8 cellular contexts compared by ENCODE assay signal in the genomic region with DNA sequence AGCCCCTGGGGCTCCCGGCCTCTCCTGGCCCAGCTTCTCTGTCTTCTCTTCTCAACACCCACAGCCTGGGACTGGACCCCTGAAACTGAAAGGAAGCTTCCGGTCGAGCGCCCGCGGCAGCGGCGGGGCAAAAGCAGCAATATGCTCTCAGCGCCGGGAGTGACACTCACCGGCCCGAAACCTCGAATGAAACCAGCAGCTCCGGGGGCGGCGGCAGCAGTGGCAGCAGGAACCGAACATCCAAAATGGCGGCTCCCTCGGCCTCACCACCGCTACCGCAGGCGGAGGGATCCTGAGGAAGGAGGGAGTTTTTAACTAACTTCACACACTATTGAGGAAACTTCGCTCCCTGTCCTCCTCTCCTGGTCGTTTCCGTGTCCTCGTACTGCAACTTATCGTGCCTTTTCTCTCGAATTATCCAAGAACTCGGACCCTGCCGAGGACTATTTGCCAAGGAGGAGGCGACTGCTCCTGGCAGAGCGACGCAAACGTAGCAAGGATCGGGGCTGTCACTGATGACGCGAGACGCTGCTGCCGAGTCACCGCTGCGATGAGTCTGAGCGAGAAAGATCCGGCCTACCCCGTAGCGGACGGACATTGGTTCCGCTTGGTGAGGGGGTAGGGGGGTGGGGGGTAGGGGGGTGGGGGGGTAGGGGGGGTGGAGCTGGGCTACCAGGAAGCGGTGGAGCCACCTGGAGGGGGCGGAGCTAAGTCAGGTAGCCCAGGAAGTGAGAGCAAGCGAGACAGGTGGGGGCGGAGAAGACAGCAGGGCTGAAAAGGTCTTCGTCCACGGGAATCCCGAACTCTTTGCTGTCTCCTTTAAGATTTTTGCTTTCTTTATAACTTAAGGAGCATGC. TPM values are rescaled to one million over a fixed set of nuclear protein-coding genes. Genes with fewer than 3 reads are reported as not detected.
DNase-seq lines count a peak whose midpoint lies in the region; FAIRE-seq and TF ChIP-seq lines count a peak whose summit lies in the region.

Gene AP1G1 (minus strand): TSS at position 242 of the 857 bp plus-strand sequence. CDS start 19,355 bp downstream, outside the sequence.

- H3K27me3 ChIP-seq in neuronal stem cell (ENCODE audit: control insufficient read depth in 3 of 3, insufficient read depth in 3 of 3, low read depth in 1 of 3, low read length in 3 of 3) (no peaks in the 10 kb centered on the region), subcutaneous abdominal adipose tissue (ENCODE audit: control insufficient read depth in 5 of 5, insufficient read depth in 4 of 5, low read length in 5 of 5) (no peaks in the 10 kb centered on the region)

- peak within 1 kb of the TSS; percentile 85 for H2AFZ ChIP-seq in neuronal stem cell (ENCODE audit: low read length)

- no CpG with 5 or more reads among the region's 54 CpGs for WGBS in neuronal stem cell (ENCODE audit: extremely low coverage in 2 of 2, insufficient read length in 2 of 2, insufficient replicate concordance in 1 of 2), 2 donors

- H3K4me3 ChIP-seq in neuronal stem cell (ENCODE audit: low read length in 2 of 2) (peak within 1 kb of the TSS; percentile 58 to 97), subcutaneous abdominal adipose tissue (ENCODE audit: low read depth in 1 of 5, low read length in 5 of 5) (peak within 1 kb of the TSS; percentile 78 to 100 (median 93))

- no peak within 1 kb of the TSS for H4K91ac ChIP-seq in neuronal stem cell (ENCODE audit: low read depth, low read length, poor library complexity)

- peak within 1 kb of the TSS; percentile 90 for H3K14ac ChIP-seq in neuronal stem cell (ENCODE audit: low read length)

- H3K36me3 ChIP-seq in neuronal stem cell (replicated peaks in 1 of 2; ENCODE audit: control insufficient read depth in 2 of 2, insufficient read depth in 2 of 2, low read length in 2 of 2) (peaks cover 2 to 26% of the 10 kb centered on the region in 2 donors), subcutaneous abdominal adipose tissue (ENCODE audit: control insufficient read depth in 5 of 5, insufficient read depth in 5 of 5, low read length in 5 of 5) (peaks cover 0 to under 1% (median 0%) of the 10 kb centered on the region in 5 donors)

- no peak within 1 kb of the TSS for H3K4ac ChIP-seq in neuronal stem cell (ENCODE audit: low read length)

- H2BK120ac ChIP-seq in neuronal stem cell (ENCODE audit: low read depth, low read length) = no peak within 1 kb of the TSS

- H3K18ac ChIP-seq in neuronal stem cell (ENCODE audit: low read length) = peak within 1 kb of the TSS; percentile 96

- peaks cover 30% of the 10 kb centered on the region for H3K4me1 Mint-ChIP-seq in HFFc6 (ENCODE audit: low read depth)

- H3K4me3 Mint-ChIP-seq in HFFc6 = peak within 1 kb of the TSS; percentile 95

- peak within 1 kb of the TSS; percentile 35 for H2BK15ac ChIP-seq in neuronal stem cell (ENCODE audit: low read length)

- H3K23ac ChIP-seq in neuronal stem cell (ENCODE audit: low read depth, low read length, poor library complexity) = peak within 1 kb of the TSS; percentile 69

- H2AK5ac ChIP-seq in neuronal stem cell (ENCODE audit: low read depth, low read length) = peak within 1 kb of the TSS; percentile 94

- no peak for TF ChIP-seq CTCF in HFFc6 (IDR thresholded peaks at IDR 0.05)

- in situ Hi-C loops in SK-MEL-5 (cut with HindIII; ENCODE audit: low pct_unique_long_range_greater_than_20kb, low sequenced_read_pairs) = no loop called here

- H3K27me3 Mint-ChIP-seq in HFFc6 (ENCODE audit: insufficient read depth) = no peaks in the 10 kb centered on the region; the same call in 1 of the 2 replicates

- peaks cover 9% of the 10 kb centered on the region for H3K36me3 Mint-ChIP-seq in HFFc6 (ENCODE audit: low read depth)

- H3K9ac ChIP-seq in neuronal stem cell (ENCODE audit: low read depth, low read length, poor library complexity) (peak within 1 kb of the TSS; percentile 91), subcutaneous abdominal adipose tissue (ENCODE audit: low read length in 5 of 5) (peak within 1 kb of the TSS; percentile 90 to 100 (median 100))

- H3K4me1 ChIP-seq in neuronal stem cell (ENCODE audit: control insufficient read depth in 2 of 2, insufficient read depth in 1 of 2, low read depth in 1 of 2, low read length in 2 of 2) (peaks cover 0 to 5% of the 10 kb centered on the region in 2 donors), subcutaneous abdominal adipose tissue (ENCODE audit: control insufficient read depth in 5 of 5, insufficient read depth in 5 of 5, low read length in 5 of 5) (peaks cover 0 to 38% (median 31%) of the 10 kb centered on the region in 5 donors)

- H3K27ac ChIP-seq in neuronal stem cell (replicated peaks; ENCODE audit: low read length) (peak within 1 kb of the TSS; percentile 79), subcutaneous abdominal adipose tissue (ENCODE audit: low read depth, low read length) (peak within 1 kb of the TSS; percentile 100)

- H3K4me2 ChIP-seq in neuronal stem cell (ENCODE audit: insufficient read depth, low read length, poor library complexity, severe bottlenecking) = peak within 1 kb of the TSS; percentile 74

- peaks cover 5% of the 10 kb centered on the region for H3K79me1 ChIP-seq in neuronal stem cell (ENCODE audit: low read depth, low read length)

- H2BK5ac ChIP-seq in neuronal stem cell (ENCODE audit: low read length) = peak within 1 kb of the TSS; percentile 40

- H3K9me3 Mint-ChIP-seq in HFFc6 = no peaks in the 10 kb centered on the region

- H2BK12ac ChIP-seq in neuronal stem cell (ENCODE audit: low read length) = no peak within 1 kb of the TSS

- peak within 1 kb of the TSS; percentile 93 for H3K27ac Mint-ChIP-seq in HFFc6

- no peaks in the 10 kb centered on the region for H3K9me3 ChIP-seq in neuronal stem cell (replicated peaks in 1 of 2; ENCODE audit: control insufficient read depth in 2 of 2, insufficient read depth in 1 of 2, low read depth in 1 of 2, low read length in 2 of 2)
- no peaks in the 10 kb centered on the region for H3K9me3 ChIP-seq in subcutaneous abdominal adipose tissue (ENCODE audit: control insufficient read depth in 5 of 5, low read length in 5 of 5)

- DNase-seq in GM04504 (ENCODE audit: low read depth) (peak; percentile 95), HFFc6 (peak; percentile 98), NAMALWA (ENCODE audit: low spot score) (peak; percentile 97), SK-MEL-5 (ENCODE audit: low read depth, low spot score) (peak; percentile 97), frontal cortex (ENCODE audit: low spot score in 2 of 2) (peak; percentile 92), neuronal stem cell (ENCODE audit: low spot score) (peak; percentile 95)
- peak; percentile 93 for DNase-seq in activated naive CD4-positive, alpha-beta T cell treated with Interleukin-2 at 50 U/mL for 16 hours

- no peak within 1 kb of the TSS for H4K8ac ChIP-seq in neuronal stem cell (ENCODE audit: low read depth, low read length)

- no peak for FAIRE-seq in frontal cortex (lab: Jason Lieb, UNC)

RNA-seq across cellular contexts. Expression of gene AP1G1, which starts in this region (rescaled TPM):
- 100 to 1,000 TPM in 5 of 6 experiments, 10 to 100 TPM in 1; 87.5 to 115 (median 106) TPM for total RNA-seq in HFFc6 (2021; fragmentation: NEBNext Ultra II Directional; extraction: Animal tissue kit (Norgen Biotek cat#: 25700))
- 47.8 and 49.3 TPM in 2 replicates for total RNA-seq in SK-MEL-5 (2014; rRNA removed; shearing (Covaris generic))
- polyA plus RNA-seq in SK-MEL-5 (2015; cell fraction: cytosol; rRNA removed) = 29.5 and 53.8 TPM in 2 replicates
- 82.7 and 86.8 TPM in 2 replicates for polyA plus RNA-seq in SK-MEL-5 (2015; cell fraction: nucleus; rRNA removed)
- 90.9 TPM for total RNA-seq in frontal cortex
- 30.1 TPM for polyA plus RNA-seq in neuronal stem cell (2013, experiment 1 of 2)
- 31.9 TPM for polyA plus RNA-seq in neuronal stem cell (2013, experiment 2 of 2)

Comparison
In these comparisons a context has a peak if more than half of its experiments do, and no peak if none do; other contexts are left out.
1. Peak in every context shown above with its lines: DNase-seq, H3K4me3 ChIP-seq and H3K27ac ChIP-seq.